In the genomic region with DNA sequence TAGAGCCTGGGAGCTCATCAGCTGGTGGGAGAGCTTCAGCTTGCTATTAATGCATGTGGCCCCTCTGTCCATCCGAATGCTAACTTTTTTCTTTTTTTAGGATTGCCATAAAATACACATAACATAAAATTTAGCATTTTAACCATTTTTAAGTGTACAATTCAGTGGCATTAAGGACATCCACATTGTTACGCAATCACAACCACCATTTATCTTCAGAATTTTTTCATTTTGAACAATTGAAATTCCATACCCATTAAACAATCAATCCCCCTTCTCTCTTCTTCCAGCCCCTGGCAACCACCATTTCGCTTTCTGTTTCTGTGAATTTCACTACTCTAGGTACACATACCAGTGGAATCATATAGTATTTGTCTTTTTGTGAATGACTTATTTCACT, we compare ENCODE assay signal across 31 cellular contexts. TPM values are rescaled to one million over a fixed set of nuclear protein-coding genes. Genes with fewer than 3 reads are reported as not detected.
"Had no signal": no experiment of that assay in that cellular context is flagged by ENCODE, and none has a peak within 500 bp of the region (broad histone marks: within the 10 kb centered on the region; RNA-seq: fewer than 3 reads in every experiment).

No MANE protein-coding gene starts in this region.

- H3K4me1 ChIP-seq: ascending aorta, breast epithelium, colonic mucosa had no signal

- H3K36me3 ChIP-seq: ascending aorta, breast epithelium, cardiac muscle cell, colonic mucosa, esophagus squamous epithelium, gastroesophageal sphincter, heart right ventricle had no signal

- DNase-seq: activated CD4-positive, alpha-beta memory T cell treated with anti-CD3 and anti-CD28 coated beads for 36 hours; activated CD4-positive, alpha-beta T cell treated with anti-CD3 and anti-CD28 coated beads for 36 hours; activated CD4-positive, alpha-beta T cell treated with anti-CD3 and anti-CD28 coated beads, Interleukin-2, amount 10 ng/mL, durations not matched to agents 24 days and 14 days; activated CD4-positive, CD25-positive, alpha-beta regulatory T cell; activated CD4-positive, CD25-positive, alpha-beta regulatory T cell treated with anti-CD3 and anti-CD28 coated beads, Interleukin-2, amount 50 U/mL, for 72 hours; activated CD8-positive, alpha-beta memory T cell treated with anti-CD3 and anti-CD28 coated beads, Interleukin-2, amount 10 ng/mL, durations not matched to agents 7 days and 5 days; activated CD8-positive, alpha-beta memory T cell treated with anti-CD3 and anti-CD28 coated beads, Interleukin-2, amount 50 U/mL, for 4 hours; activated CD8-positive, alpha-beta T cell treated with anti-CD3 and anti-CD28 coated beads, Interleukin-2, amount 10 ng/mL, durations not matched to agents 7 days and 5 days; activated gamma-delta T cell; activated naive CD4-positive, alpha-beta T cell; activated naive CD4-positive, alpha-beta T cell treated with anti-CD3 and anti-CD28 coated beads, Interleukin-2, amount 10 ng/mL, durations not matched to agents 7 days and 5 days; activated naive CD8-positive, alpha-beta T cell treated with anti-CD3 and anti-CD28 coated beads, Interleukin-2, amount 10 ng/mL, durations not matched to agents 7 days and 5 days; activated T-cell treated with anti-CD3 and anti-CD28 coated beads, Interleukin-2, amount 50 U/mL, for 1 hour; activated T-cell treated with anti-CD3 and anti-CD28 coated beads, Interleukin-2, amount 50 U/mL, for 72 hours; central memory CD4-positive, alpha-beta T cell; cerebellar nuclear complex; colonic mucosa; effector CD8-positive, alpha-beta T cell; esophagus squamous epithelium; foreskin melanocyte; heart right ventricle; T-helper 2 cell had no signal

- FAIRE-seq: endometrium, endothelial cell of umbilical vein had no signal

- H3K27ac Mint-ChIP-seq: activated CD4-positive, alpha-beta memory T cell treated with anti-CD3 and anti-CD28 coated beads for 36 hours; activated CD4-positive, alpha-beta T cell treated with anti-CD3 and anti-CD28 coated beads for 36 hours; activated CD4-positive, alpha-beta T cell treated with anti-CD3 and anti-CD28 coated beads, Interleukin-2, amount 10 ng/mL, durations not matched to agents 24 days and 14 days; activated CD8-positive, alpha-beta memory T cell treated with anti-CD3 and anti-CD28 coated beads, Interleukin-2, amount 10 ng/mL, durations not matched to agents 7 days and 5 days; activated CD8-positive, alpha-beta T cell treated with anti-CD3 and anti-CD28 coated beads, Interleukin-2, amount 10 ng/mL, durations not matched to agents 7 days and 5 days; activated naive CD4-positive, alpha-beta T cell treated with anti-CD3 and anti-CD28 coated beads, Interleukin-2, amount 10 ng/mL, durations not matched to agents 7 days and 5 days; activated naive CD4-positive, alpha-beta T cell treated with anti-CD3 and anti-CD28 coated beads, Interleukin-2, amount 50 U/mL, for 72 hours; activated naive CD8-positive, alpha-beta T cell treated with anti-CD3 and anti-CD28 coated beads, Interleukin-2, amount 10 ng/mL, durations not matched to agents 7 days and 5 days; activated T-cell treated with anti-CD3 and anti-CD28 coated beads, Interleukin-2, amount 50 U/mL, for 72 hours; brain had no signal

- H3K4me3 ChIP-seq: ascending aorta, breast epithelium, cardiac muscle cell, colonic mucosa, esophagus squamous epithelium, gastroesophageal sphincter, heart right ventricle had no signal

- H3K27ac ChIP-seq: ascending aorta, breast epithelium, cardiac muscle cell, colonic mucosa, epithelial cell of prostate, esophagus squamous epithelium, gastroesophageal sphincter, heart right ventricle had no signal

- H3K27me3 ChIP-seq: ascending aorta, breast epithelium, colonic mucosa had no signal

- H3K9me3 Mint-ChIP-seq: activated CD4-positive, alpha-beta T cell treated with anti-CD3 and anti-CD28 coated beads, Interleukin-2, amount 10 ng/mL, durations not matched to agents 24 days and 14 days; activated naive CD4-positive, alpha-beta T cell treated with anti-CD3 and anti-CD28 coated beads, Interleukin-2, amount 10 ng/mL, durations not matched to agents 7 days and 5 days; activated naive CD4-positive, alpha-beta T cell treated with anti-CD3 and anti-CD28 coated beads, Interleukin-2, amount 50 U/mL, for 72 hours; activated naive CD8-positive, alpha-beta T cell treated with anti-CD3 and anti-CD28 coated beads, Interleukin-2, amount 10 ng/mL, durations not matched to agents 7 days and 5 days had no signal

- H3K4me3 Mint-ChIP-seq: activated CD4-positive, alpha-beta memory T cell treated with anti-CD3 and anti-CD28 coated beads for 36 hours; activated CD4-positive, alpha-beta T cell treated with anti-CD3 and anti-CD28 coated beads for 36 hours; activated CD4-positive, alpha-beta T cell treated with anti-CD3 and anti-CD28 coated beads, Interleukin-2, amount 10 ng/mL, durations not matched to agents 24 days and 14 days; activated CD8-positive, alpha-beta memory T cell treated with anti-CD3 and anti-CD28 coated beads, Interleukin-2, amount 10 ng/mL, durations not matched to agents 7 days and 5 days; activated CD8-positive, alpha-beta T cell treated with anti-CD3 and anti-CD28 coated beads, Interleukin-2, amount 10 ng/mL, durations not matched to agents 7 days and 5 days; activated naive CD4-positive, alpha-beta T cell treated with anti-CD3 and anti-CD28 coated beads, Interleukin-2, amount 10 ng/mL, durations not matched to agents 7 days and 5 days; activated naive CD8-positive, alpha-beta T cell treated with anti-CD3 and anti-CD28 coated beads, Interleukin-2, amount 10 ng/mL, durations not matched to agents 7 days and 5 days; activated T-cell treated with anti-CD3 and anti-CD28 coated beads, Interleukin-2, amount 50 U/mL, for 72 hours; brain had no signal

- H3K9me3 ChIP-seq: ascending aorta, colonic mucosa, esophagus squamous epithelium had no signal

- ATAC-seq: activated CD4-positive, alpha-beta T cell treated with anti-CD3 and anti-CD28 coated beads for 36 hours; activated CD8-positive, alpha-beta memory T cell treated with anti-CD3 and anti-CD28 coated beads, Interleukin-2, amount 10 ng/mL, durations not matched to agents 7 days and 5 days; activated CD8-positive, alpha-beta T cell treated with anti-CD3 and anti-CD28 coated beads, Interleukin-2, amount 10 ng/mL, durations not matched to agents 7 days and 5 days; activated naive CD4-positive, alpha-beta T cell treated with anti-CD3 and anti-CD28 coated beads, Interleukin-2, amount 50 U/mL, for 72 hours; activated T-cell treated with anti-CD3 and anti-CD28 coated beads, Interleukin-2, amount 50 U/mL, for 72 hours; gastroesophageal sphincter; heart right ventricle had no signal

- H3K36me3 Mint-ChIP-seq: activated CD4-positive, alpha-beta memory T cell treated with anti-CD3 and anti-CD28 coated beads for 36 hours; activated CD8-positive, alpha-beta memory T cell treated with anti-CD3 and anti-CD28 coated beads, Interleukin-2, amount 10 ng/mL, durations not matched to agents 7 days and 5 days; activated naive CD4-positive, alpha-beta T cell treated with anti-CD3 and anti-CD28 coated beads, Interleukin-2, amount 10 ng/mL, durations not matched to agents 7 days and 5 days; activated naive CD8-positive, alpha-beta T cell treated with anti-CD3 and anti-CD28 coated beads, Interleukin-2, amount 10 ng/mL, durations not matched to agents 7 days and 5 days; brain had no signal

RNA-seq across cellular contexts. Expression of a gene that starts 4.9 kb away (rescaled TPM):
- total RNA-seq: activated naive CD8-positive, alpha-beta T cell treated with anti-CD3 and anti-CD28 coated beads, Interleukin-2, amount 10 ng/mL, durations not matched to agents 7 days and 5 days had no signal
